In genomic region chr3:172061724-172062184, GRCh38 we compare ENCODE assay signal across 9 cellular contexts. TPM values are rescaled to one million over a fixed set of nuclear protein-coding genes. Genes with fewer than 3 reads are reported as not detected.
DNase-seq lines count a peak whose midpoint lies in the region; ATAC-seq and TF ChIP-seq lines count a peak whose summit lies in the region.
"Had no signal": no experiment of that assay in that cellular context is flagged by ENCODE, and none has a peak within 500 bp of the region (broad histone marks: within the 10 kb centered on the region; RNA-seq: fewer than 3 reads in every experiment).

No MANE protein-coding gene starts in this region.

- H3K27ac ChIP-seq in C4-2B = peak overlapping the region; percentile 43
- peak overlapping the region; percentile 41 for H3K27ac ChIP-seq in colonic mucosa

- H3K4me1 ChIP-seq in colonic mucosa = peaks cover 8% of the 10 kb centered on the region

- peaks cover 32% of the 10 kb centered on the region for H3K36me3 Mint-ChIP-seq in osteocyte (ENCODE audit: unreplicated experiment)
- H3K36me3 Mint-ChIP-seq in activated T-cell treated with anti-CD3 and anti-CD28 coated beads, Interleukin-2, amount 50 U/mL, for 72 hours (ENCODE audit: insufficient read depth in 2 of 2) = peaks cover 2% of the 10 kb centered on the region in 2 donors

- ATAC-seq in GM21381 (IDR thresholded peaks at IDR 0.05; ENCODE audit: unreplicated experiment) (peak; percentile 87), HG03565 (IDR thresholded peaks at IDR 0.05; ENCODE audit: unreplicated experiment) (peak; percentile 89)
- ATAC-seq in activated T-cell treated with anti-CD3 and anti-CD28 coated beads, Interleukin-2, amount 50 U/mL, for 72 hours (replicated peaks in 1 of 2) = no peak

- peak overlapping the region in 1 of 2 donors; percentile 30 for H3K9ac ChIP-seq in colonic mucosa (ENCODE audit: low read depth in 2 of 2, low read length in 2 of 2)

- H3K27me3 ChIP-seq in colonic mucosa = no peaks in the 10 kb centered on the region

- no peak overlapping the region for H3K4me3 Mint-ChIP-seq in osteocyte (ENCODE audit: unreplicated experiment)
- H3K4me3 Mint-ChIP-seq in activated T-cell treated with anti-CD3 and anti-CD28 coated beads, Interleukin-2, amount 50 U/mL, for 72 hours = no peak overlapping the region

- H3K4me3 ChIP-seq in colonic mucosa = no peak overlapping the region

- H3K27me3 Mint-ChIP-seq in osteocyte (ENCODE audit: unreplicated experiment) = no peaks in the 10 kb centered on the region
- no peaks in the 10 kb centered on the region for H3K27me3 Mint-ChIP-seq in activated T-cell treated with anti-CD3 and anti-CD28 coated beads, Interleukin-2, amount 50 U/mL, for 72 hours (ENCODE audit: low read depth)

- TF ChIP-seq CTCF in C4-2B (conservative IDR thresholded peaks at IDR 0.05) (no peak), colonic mucosa (IDR thresholded peaks at IDR 0.05) (no peak), osteocyte (IDR thresholded peaks at IDR 0.05) (no peak)

- H3K9me3 Mint-ChIP-seq in osteocyte (ENCODE audit: unreplicated experiment) = no peaks in the 10 kb centered on the region
- no peaks in the 10 kb centered on the region for H3K9me3 Mint-ChIP-seq in activated T-cell treated with anti-CD3 and anti-CD28 coated beads, Interleukin-2, amount 50 U/mL, for 72 hours

- no peaks in the 10 kb centered on the region for H3K9me3 ChIP-seq in colonic mucosa

- peaks cover 93% of the 10 kb centered on the region for H3K4me1 Mint-ChIP-seq in osteocyte (ENCODE audit: unreplicated experiment)
- peaks cover 16% of the 10 kb centered on the region for H3K4me1 Mint-ChIP-seq in activated T-cell treated with anti-CD3 and anti-CD28 coated beads, Interleukin-2, amount 50 U/mL, for 72 hours (ENCODE audit: low read depth)

- no peaks in the 10 kb centered on the region for H3K36me3 ChIP-seq in colonic mucosa

- DNase-seq in colonic mucosa (no peak), osteocyte (ENCODE audit: extremely low spot score, unreplicated experiment) (no peak), cortex of kidney (lab: John Stamatoyannopoulos, UW) (no peak), EL (no peak)
- no peak for DNase-seq in activated T-cell treated with anti-CD3 and anti-CD28 coated beads, Interleukin-2, amount 50 U/mL, for 72 hours

- intact Hi-C loops in colonic mucosa (cut with DNase I) = no loop called here

- H3K27ac Mint-ChIP-seq in osteocyte (ENCODE audit: unreplicated experiment) = peak overlapping the region; percentile 62
- H3K27ac Mint-ChIP-seq in activated T-cell treated with anti-CD3 and anti-CD28 coated beads, Interleukin-2, amount 50 U/mL, for 72 hours = no peak overlapping the region
- H3K27ac Mint-ChIP-seq: activated naive CD4-positive, alpha-beta T cell treated with anti-CD3 and anti-CD28 coated beads, Interleukin-2, amount 50 U/mL, for 72 hours had no signal

RNA-seq across cellular contexts. Expression of gene FNDC3B, which starts 22.4 kb away (rescaled TPM):
- total RNA-seq in colonic mucosa (100 to 1,000 TPM in 1 of 2 donors, 10 to 100 TPM in 1; 66.7 to 142 TPM), osteocyte (224 and 240 TPM in 2 replicates)
- total RNA-seq in activated T-cell treated with anti-CD3 and anti-CD28 coated beads, Interleukin-2, amount 50 U/mL, for 72 hours = 10 to 100 TPM; 12.0 to 17.7 TPM

Comparison
In these comparisons a context has a peak if more than half of its experiments do, and no peak if none do; other contexts are left out.
1. ATAC-seq: peak in GM21381 (single experiment) and HG03565 (single experiment); none in activated T-cell treated with anti-CD3 and anti-CD28 coated beads, Interleukin-2, amount 50 U/mL, for 72 hours (0 of 2).